In the genomic region with DNA sequence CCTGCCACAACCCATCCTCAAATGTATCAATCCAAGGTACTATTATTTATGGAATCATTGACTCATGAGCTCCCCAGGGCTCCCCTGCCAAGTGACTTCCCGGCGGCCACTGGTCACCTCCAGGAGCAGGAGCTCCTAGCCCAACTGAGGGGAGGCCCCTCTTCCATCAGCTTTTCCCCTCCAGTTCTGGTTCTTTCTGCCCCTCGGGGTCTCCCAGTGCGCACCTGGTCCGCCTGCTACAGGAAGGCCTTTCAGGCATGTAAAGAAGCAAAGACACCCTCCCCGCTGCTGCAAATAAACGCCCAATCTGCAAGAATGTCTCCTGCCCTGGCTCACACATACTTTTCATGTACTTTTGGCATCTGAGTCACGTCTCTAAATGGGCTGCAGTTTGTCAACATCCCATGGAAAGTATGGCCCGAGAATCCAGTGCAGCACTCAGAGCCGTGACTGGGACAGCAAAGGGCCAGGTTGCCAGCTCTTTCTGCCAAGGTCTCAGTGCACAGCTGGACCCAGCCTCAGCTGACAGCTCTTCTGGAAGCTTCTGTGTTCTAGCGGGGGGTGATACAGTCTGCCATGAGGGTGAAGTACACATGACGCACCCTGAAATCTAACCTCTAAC, we compare ENCODE assay signal across 12 cellular contexts. TPM values are rescaled to one million over a fixed set of nuclear protein-coding genes. Genes with fewer than 3 reads are reported as not detected.
A peak's percentile ranks its signal among the peaks of the same experiment; 100 is the strongest.
DNase-seq lines count a peak whose midpoint lies in the region; ATAC-seq and FAIRE-seq lines count a peak whose summit lies in the region.
"Had no signal": no experiment of that assay in that cellular context is flagged by ENCODE, and none has a peak within 500 bp of the region (broad histone marks: within the 10 kb centered on the region; RNA-seq: fewer than 3 reads in every experiment).

No MANE protein-coding gene starts in this region.

- H3K9me3 ChIP-seq in skeletal muscle tissue (ENCODE audit: control insufficient read depth in 3 of 3, low read length in 3 of 3) = peaks cover 0 to 2% (median 0%) of the 10 kb centered on the region in 3 donors

- ATAC-seq in left lobe of liver = peak; percentile 18
- ATAC-seq: activated CD4-positive, CD25-positive, alpha-beta regulatory T cell treated with anti-CD3 and anti-CD28 coated beads, Interleukin-2, amount 50 U/mL, for 24 hours had no signal

- DNase-seq in HCEC 1CT (peak; percentile 93), epithelial cell of prostate (ENCODE audit: low read depth, low spot score) (no peak), left lobe of liver (ENCODE audit: low spot score) (peak; percentile 36), NCI-H2029 treated with DMSO at 0.1 percent for 48 hours (lab: John Stamatoyannopoulos, UW) (no peak), OCI-M1 (lab: John Stamatoyannopoulos, UW) (no peak), HTR-8/SVneo (ENCODE audit: insufficient read length, low spot score) (no peak), DMS114 treated with DMSO at 0.1 percent for 48 hours (lab: John Stamatoyannopoulos, UW; ENCODE audit: unreplicated experiment) (no peak)
- DNase-seq: activated naive CD4-positive, alpha-beta T cell treated with anti-CD3 and anti-CD28 coated beads, Interleukin-2, amount 10 ng/mL, durations not matched to agents 7 days and 5 days; CD4-positive, alpha-beta T cell; NCI-H1930 had no signal

- no peaks in the 10 kb centered on the region for H3K36me3 ChIP-seq in skeletal muscle tissue (ENCODE audit: control insufficient read depth in 3 of 3, insufficient read depth in 3 of 3, low read length in 3 of 3)

- H3K4me1 ChIP-seq in skeletal muscle tissue (ENCODE audit: control insufficient read depth in 3 of 3, insufficient read depth in 3 of 3, low read length in 3 of 3) = peaks cover 27 to 54% (median 37%) of the 10 kb centered on the region in 3 donors

- H3K9ac ChIP-seq in skeletal muscle tissue (ENCODE audit: low read depth in 1 of 3, low read length in 3 of 3) = peak overlapping the region; percentile 14 to 60 (median 32)

- H3K27me3 ChIP-seq in skeletal muscle tissue (ENCODE audit: control insufficient read depth in 3 of 3, insufficient read depth in 3 of 3, low read length in 3 of 3) = no peaks in the 10 kb centered on the region

- H3K27ac ChIP-seq in epithelial cell of prostate (peak overlapping the region; percentile 64), skeletal muscle tissue (ENCODE audit: low read depth, low read length) (peak overlapping the region; percentile 88)

- peak overlapping the region in 2 of 3 donors; percentile 27 to 45 for H3K4me3 ChIP-seq in skeletal muscle tissue (ENCODE audit: low read length in 3 of 3)

- FAIRE-seq in HTR-8/SVneo (lab: Jason Lieb, UNC) = no peak

RNA-seq across cellular contexts. Expression of a gene that starts 41.4 kb away (rescaled TPM):
- total RNA-seq in left lobe of liver (2.3 TPM), skeletal muscle tissue (3.7 TPM)

Comparison
In these comparisons a context has a peak if more than half of its experiments do, and no peak if none do; other contexts are left out.
1. DNase-seq: peak in HCEC 1CT (single experiment) and left lobe of liver (single experiment); none in epithelial cell of prostate (single experiment), NCI-H2029 treated with DMSO at 0.1 percent for 48 hours (single experiment), OCI-M1 (single experiment), HTR-8/SVneo (single experiment) and DMS114 treated with DMSO at 0.1 percent for 48 hours (single experiment).